Comparison of ENCODE assay signal across 31 cellular contexts in genomic region chr7:129702761-129703338, GRCh38.
"Had no signal": no experiment of that assay in that cellular context is flagged by ENCODE, and none has a peak within 500 bp of the region (broad histone marks: within the 10 kb centered on the region; RNA-seq: fewer than 3 reads in every experiment).

No MANE protein-coding gene starts in this region.

- H3K4me3 ChIP-seq: breast epithelium, gastroesophageal sphincter, psoas muscle, smooth muscle cell, suprapubic skin, tibial artery, upper lobe of right lung had no signal

- H3K4me1 ChIP-seq: breast epithelium, gastroesophageal sphincter, psoas muscle, suprapubic skin, upper lobe of right lung had no signal

- H3K9ac ChIP-seq: parathyroid adenoma had no signal

- H3K4me2 ChIP-seq: smooth muscle cell had no signal

- H3K27me3 Mint-ChIP-seq: activated naive CD4-positive, alpha-beta T cell treated with anti-CD3 and anti-CD28 coated beads, Interleukin-2, amount 10 ng/mL, durations not matched to agents 7 days and 5 days; activated naive CD8-positive, alpha-beta T cell treated with anti-CD3 and anti-CD28 coated beads, Interleukin-2, amount 10 ng/mL, durations not matched to agents 7 days and 5 days; naive thymus-derived CD8-positive, alpha-beta T cell had no signal

- H3K9me3 Mint-ChIP-seq: activated naive CD4-positive, alpha-beta T cell treated with anti-CD3 and anti-CD28 coated beads, Interleukin-2, amount 10 ng/mL, durations not matched to agents 7 days and 5 days; activated naive CD8-positive, alpha-beta T cell treated with anti-CD3 and anti-CD28 coated beads, Interleukin-2, amount 10 ng/mL, durations not matched to agents 7 days and 5 days; activated T-helper 1 cell treated with anti-CD3 and anti-CD28 coated beads, Interleukin-12 subunit alpha, Interleukin-12 subunit beta, Interleukin-2, Interleukin-4 antibody, amounts not matched to agents 30 ng/mL and 10 ng/mL and 1 ng/mL, durations not matched to agents 14 hours and 24 hours and 36 hours; naive thymus-derived CD8-positive, alpha-beta T cell; neural crest cell; T-helper 1 cell treated with Interleukin-12 subunit alpha and Interleukin-12 subunit beta and Interleukin-4 antibody, amounts not matched to agents 30 μg/mL and 1 μg/mL, for 36 hours had no signal

- H3K27ac Mint-ChIP-seq: activated naive CD4-positive, alpha-beta T cell treated with anti-CD3 and anti-CD28 coated beads, Interleukin-2, amount 10 ng/mL, durations not matched to agents 7 days and 5 days; activated naive CD8-positive, alpha-beta T cell treated with anti-CD3 and anti-CD28 coated beads, Interleukin-2, amount 10 ng/mL, durations not matched to agents 7 days and 5 days; activated T-helper 1 cell treated with anti-CD3 and anti-CD28 coated beads, Interleukin-12 subunit alpha, Interleukin-12 subunit beta, Interleukin-2, Interleukin-4 antibody, amounts not matched to agents 30 ng/mL and 10 ng/mL and 1 ng/mL, durations not matched to agents 14 hours and 24 hours and 36 hours; T-helper 1 cell treated with Interleukin-12 subunit alpha and Interleukin-12 subunit beta and Interleukin-4 antibody, amounts not matched to agents 30 μg/mL and 1 μg/mL, for 36 hours had no signal

- ATAC-seq: activated CD4-positive, CD25-positive, alpha-beta regulatory T cell treated with anti-CD3 and anti-CD28 coated beads, Interleukin-2, amount 50 U/mL, for 24 hours; gastroesophageal sphincter; naive thymus-derived CD8-positive, alpha-beta T cell; psoas muscle; upper lobe of right lung had no signal

- H3K9me3 ChIP-seq: breast epithelium, gastroesophageal sphincter, psoas muscle, suprapubic skin, tibial artery, upper lobe of right lung had no signal

- DNase-seq: activated CD4-positive, alpha-beta T cell treated with anti-CD3 and anti-CD28 coated beads for 48 hours; activated CD4-positive, alpha-beta T cell treated with anti-CD3 and anti-CD28 coated beads, Interleukin-2, amount 50 U/mL, for 48 hours; activated CD8-positive, alpha-beta memory T cell treated with anti-CD3 and anti-CD28 coated beads for 24 hours; activated gamma-delta T cell; activated naive CD4-positive, alpha-beta T cell treated with anti-CD3 and anti-CD28 coated beads, Interleukin-2, amount 10 ng/mL, durations not matched to agents 7 days and 5 days; activated naive CD8-positive, alpha-beta T cell treated with anti-CD3 and anti-CD28 coated beads, Interleukin-2, amount 10 ng/mL, durations not matched to agents 7 days and 5 days; amniotic stem cell; central memory CD4-positive, alpha-beta T cell; dermis blood vessel endothelial cell; effector CD4-positive, alpha-beta T cell; hippocampal formation; left cardiac atrium; mammary epithelial cell; naive thymus-derived CD8-positive, alpha-beta T cell; nucleus accumbens; psoas muscle; stimulated activated CD4-positive, alpha-beta T cell treated with anti-CD3 and anti-CD28 coated beads, Interleukin-1b, Interleukin-23, amount 100 ng/mL, for 48 hours; stimulated activated naive CD4-positive, alpha-beta T cell; T-helper 9 cell; tibial artery; upper lobe of right lung; WERI-Rb-1 had no signal

- H3K79me2 ChIP-seq: parathyroid adenoma had no signal

- H3K36me3 ChIP-seq: breast epithelium, WERI-Rb-1 had no signal

- H3K4me3 Mint-ChIP-seq: activated naive CD4-positive, alpha-beta T cell treated with anti-CD3 and anti-CD28 coated beads, Interleukin-2, amount 10 ng/mL, durations not matched to agents 7 days and 5 days; activated naive CD8-positive, alpha-beta T cell treated with anti-CD3 and anti-CD28 coated beads, Interleukin-2, amount 10 ng/mL, durations not matched to agents 7 days and 5 days; activated T-helper 1 cell treated with anti-CD3 and anti-CD28 coated beads, Interleukin-12 subunit alpha, Interleukin-12 subunit beta, Interleukin-2, Interleukin-4 antibody, amounts not matched to agents 30 ng/mL and 10 ng/mL and 1 ng/mL, durations not matched to agents 14 hours and 24 hours and 36 hours; naive thymus-derived CD8-positive, alpha-beta T cell; neural crest cell; T-helper 1 cell treated with Interleukin-12 subunit alpha and Interleukin-12 subunit beta and Interleukin-4 antibody, amounts not matched to agents 30 μg/mL and 1 μg/mL, for 36 hours had no signal

- H3K4me1 Mint-ChIP-seq: neural crest cell had no signal

- H3K27me3 ChIP-seq: breast epithelium, gastroesophageal sphincter, suprapubic skin, tibial artery, upper lobe of right lung had no signal

- H3K27ac ChIP-seq: breast epithelium, gastroesophageal sphincter, parathyroid adenoma, psoas muscle, suprapubic skin, tibial artery, upper lobe of right lung, WERI-Rb-1 had no signal

- H2AFZ ChIP-seq: parathyroid adenoma had no signal
